Comparison of ENCODE assay signal across 22 cellular contexts in the genomic region with DNA sequence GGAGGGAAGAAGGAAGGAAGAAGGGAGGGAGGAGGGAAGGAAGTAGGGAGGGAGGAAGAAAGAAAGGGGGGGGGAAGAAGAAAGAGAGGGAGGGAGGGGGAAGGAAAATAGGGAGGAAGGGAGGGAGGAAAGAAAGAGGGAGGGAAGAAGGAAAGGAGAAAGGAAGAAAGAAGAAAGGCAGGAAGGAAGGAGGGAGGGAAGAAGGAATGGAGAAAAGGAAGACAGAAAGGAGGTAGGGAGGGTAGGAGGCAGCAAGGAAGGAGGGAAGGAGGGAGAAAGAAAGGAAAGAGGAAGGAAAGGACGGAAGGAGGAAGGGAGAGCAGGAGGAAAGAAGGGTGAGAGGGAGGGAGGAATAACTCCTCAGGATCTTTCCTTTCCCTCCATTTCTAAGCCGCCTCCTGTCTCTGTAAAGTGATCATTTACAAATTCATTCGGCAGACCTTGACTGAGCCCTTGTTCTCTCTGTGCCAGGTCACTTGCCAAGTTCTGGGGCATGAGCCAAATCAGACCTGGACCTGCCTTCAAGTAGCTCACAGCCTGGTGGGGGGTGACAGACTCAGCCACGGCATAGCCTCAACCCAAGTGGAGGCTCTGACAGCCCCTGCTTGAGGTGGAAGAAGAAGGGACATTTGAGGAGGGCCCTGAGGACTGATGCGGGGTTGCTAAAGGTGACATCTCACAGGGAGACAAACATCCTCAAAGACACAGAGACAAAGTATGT.
A peak's percentile ranks its signal among the peaks of the same experiment; 100 is the strongest.
DNase-seq lines count a peak whose midpoint lies in the region; ATAC-seq and TF ChIP-seq lines count a peak whose summit lies in the region.
"Had no signal": no experiment of that assay in that cellular context is flagged by ENCODE, and none has a peak within 500 bp of the region (broad histone marks: within the 10 kb centered on the region; RNA-seq: fewer than 3 reads in every experiment).

No MANE protein-coding gene starts in this region.

- H2BK15ac ChIP-seq in mesenchymal stem cell (ENCODE audit: low read depth, poor library complexity, severe bottlenecking): no peak overlapping the region

- H3K4me1 ChIP-seq in heart left ventricle (peaks cover 0 to 14% (median 0%) of the 10 kb centered on the region in 12 donors), mesenchymal stem cell (ENCODE audit: control insufficient read depth, insufficient read depth, low read depth, low read length) (no peaks in the 10 kb centered on the region)
- H3K4me1 ChIP-seq: A549 had no signal

- H3K36me3 ChIP-seq in heart left ventricle (no peaks in the 10 kb centered on the region), mesenchymal stem cell (ENCODE audit: control insufficient read depth in 1 of 2, insufficient read depth in 2 of 2, low read depth in 1 of 2, low read length in 2 of 2) (no peaks in the 10 kb centered on the region)
- H3K36me3 ChIP-seq: BLaER1 treated with 17β-estradiol and CSF1 and Interleukin-3, amounts not matched to agents 10 nM and 100 nM had no signal

- H3K9ac ChIP-seq in mesenchymal stem cell (ENCODE audit: low read length): no peak overlapping the region
- H3K9ac ChIP-seq: BLaER1 treated with 17β-estradiol and CSF1 and Interleukin-3, amounts not matched to agents 10 nM and 100 nM had no signal

- peaks cover 45% of the 10 kb centered on the region for H3K4me1 Mint-ChIP-seq in WTC11

- CTCF ChIA-PET in WTC11 (lab: Charles Lee): no interaction called here

- H3K27ac Mint-ChIP-seq in WTC11: no peak overlapping the region
- H3K27ac Mint-ChIP-seq: CD4-positive, alpha-beta T cell had no signal

- no peak for TF ChIP-seq POLR2A in heart left ventricle (IDR thresholded peaks at IDR 0.05)

- no peak overlapping the region for H3K4me3 Mint-ChIP-seq in WTC11
- H3K4me3 Mint-ChIP-seq: CD4-positive, alpha-beta T cell had no signal

- no peak overlapping the region for H3K23ac ChIP-seq in mesenchymal stem cell (ENCODE audit: low read length in 2 of 2)

- in situ Hi-C loops in G401 (cut with HindIII; ENCODE audit: low sequenced_read_pairs): no loop called here

- no peak overlapping the region for H3K18ac ChIP-seq in mesenchymal stem cell (ENCODE audit: low read depth in 1 of 2, low read length in 2 of 2)

- H2BK5ac ChIP-seq in mesenchymal stem cell (ENCODE audit: low read depth, low read length, poor library complexity, severe bottlenecking): no peak overlapping the region

- H3K79me1 ChIP-seq in mesenchymal stem cell (replicated peaks; ENCODE audit: low read length, poor library complexity, severe bottlenecking): no peaks in the 10 kb centered on the region

- ATAC-seq in WTC11 (no peak), heart left ventricle (peak; percentile 51 to 81 (median 78))
- ATAC-seq: A549, HCT116 had no signal

- no peaks in the 10 kb centered on the region for H3K27me3 ChIP-seq in heart left ventricle
- H3K27me3 ChIP-seq in mesenchymal stem cell (ENCODE audit: control insufficient read depth in 1 of 2, insufficient read depth in 1 of 2, low read length in 2 of 2): no peaks in the 10 kb centered on the region
- H3K27me3 ChIP-seq: BLaER1 treated with 17β-estradiol and CSF1 and Interleukin-3, amounts not matched to agents 10 nM and 100 nM had no signal

- no peak for TF ChIP-seq CTCF in WTC11 (IDR thresholded peaks at IDR 0.05)
- no peak for TF ChIP-seq CTCF in heart left ventricle (IDR thresholded peaks at IDR 0.05)

- H3K9me3 Mint-ChIP-seq in WTC11: peaks cover 30% of the 10 kb centered on the region

- POLR2A ChIA-PET in WTC11 (lab: Charles Lee): interaction anchor here (0.6 kb wide), 1 partner anchor 176 kb away, joined by 6 read pairs; no protein-coding TSS in a partner anchor

- H3K36me3 Mint-ChIP-seq in WTC11: peaks cover 29% of the 10 kb centered on the region

- intact Hi-C loops in heart left ventricle (cut with DNase I): no loop called here

- no peak overlapping the region for H3K4me2 ChIP-seq in mesenchymal stem cell (ENCODE audit: low read length, poor library complexity, severe bottlenecking)
- H3K4me2 ChIP-seq: A549, PC-9 had no signal

- no peak overlapping the region for H4K8ac ChIP-seq in mesenchymal stem cell (ENCODE audit: low read length)

- H3K9me3 ChIP-seq in heart left ventricle (no peaks in the 10 kb centered on the region), mesenchymal stem cell (ENCODE audit: control insufficient read depth, low read length) (peaks cover 14% of the 10 kb centered on the region)

- no peak overlapping the region for H2BK120ac ChIP-seq in mesenchymal stem cell (ENCODE audit: low read depth, low read length)

- DNase-seq in G401 (ENCODE audit: low spot score) (peak; percentile 41), WTC11 (ENCODE audit: low spot score) (no peak), heart left ventricle (peak in 3 of 5 donors; percentile 33 to 67 (median 65)), mesenchymal stem cell (no peak), SW 1271 (lab: John Stamatoyannopoulos, UW) (no peak), GDM1 (lab: John Stamatoyannopoulos, UW) (no peak), NCI-H2171 (lab: John Stamatoyannopoulos, UW) (no peak)
- DNase-seq: AML-193; CD4-positive, alpha-beta T cell; DMS53; GF-D8; Karpas-422; NCI-H1092 treated with DMSO at 0.1 percent for 48 hours; NCI-H1436; NCI-H187; NCI-H524; NCI-H748 treated with DMSO at 0.1 percent for 48 hours; PC-9; SHP77 had no signal

- H2AK5ac ChIP-seq in mesenchymal stem cell (ENCODE audit: low read length, severe bottlenecking): no peak overlapping the region

- H2BK12ac ChIP-seq in mesenchymal stem cell (ENCODE audit: low read length in 2 of 2): peak overlapping the region in 1 of 2 experiments; percentile 15

- H3K4me3 ChIP-seq in heart left ventricle (no peak overlapping the region), mesenchymal stem cell (ENCODE audit: insufficient read depth in 1 of 2, low read depth in 1 of 2, low read length in 2 of 2) (no peak overlapping the region)
- H3K4me3 ChIP-seq: A549; BLaER1 treated with 17β-estradiol and CSF1 and Interleukin-3, amounts not matched to agents 10 nM and 100 nM; PC-9 had no signal

- no peak overlapping the region for H3K14ac ChIP-seq in mesenchymal stem cell (ENCODE audit: low read length in 2 of 2)

- H3K27ac ChIP-seq in heart left ventricle: peak overlapping the region in 1 of 12 donors; percentile 34
- H3K27ac ChIP-seq in mesenchymal stem cell (ENCODE audit: low read length, poor library complexity, severe bottlenecking): no peak overlapping the region
- H3K27ac ChIP-seq: A549, PC-9 had no signal

- H2AFZ ChIP-seq in mesenchymal stem cell (ENCODE audit: low read depth, low read length): no peak overlapping the region
- H2AFZ ChIP-seq: PC-9 had no signal

- 64 to 81% (median 70%) methylated on average over 5 of the region's 5 CpGs for WGBS in heart left ventricle, 4 donors
- WGBS in mesenchymal stem cell: 97% methylated on average over 4 of the region's 5 CpGs

- peaks cover 4% of the 10 kb centered on the region for H3K27me3 Mint-ChIP-seq in WTC11 (ENCODE audit: low read depth)
- H3K27me3 Mint-ChIP-seq: CD4-positive, alpha-beta T cell had no signal

- peak overlapping the region; percentile 89 for H4K91ac ChIP-seq in mesenchymal stem cell (ENCODE audit: low read length)

- no peak overlapping the region for H3K4ac ChIP-seq in mesenchymal stem cell (ENCODE audit: low read depth in 1 of 2, low read length in 2 of 2)

TF ChIP-seq in WTC11, 78 proteins besides CTCF, POLR2A, EP300 and RAD21:
- TF ChIP-seq, protein P1, sequence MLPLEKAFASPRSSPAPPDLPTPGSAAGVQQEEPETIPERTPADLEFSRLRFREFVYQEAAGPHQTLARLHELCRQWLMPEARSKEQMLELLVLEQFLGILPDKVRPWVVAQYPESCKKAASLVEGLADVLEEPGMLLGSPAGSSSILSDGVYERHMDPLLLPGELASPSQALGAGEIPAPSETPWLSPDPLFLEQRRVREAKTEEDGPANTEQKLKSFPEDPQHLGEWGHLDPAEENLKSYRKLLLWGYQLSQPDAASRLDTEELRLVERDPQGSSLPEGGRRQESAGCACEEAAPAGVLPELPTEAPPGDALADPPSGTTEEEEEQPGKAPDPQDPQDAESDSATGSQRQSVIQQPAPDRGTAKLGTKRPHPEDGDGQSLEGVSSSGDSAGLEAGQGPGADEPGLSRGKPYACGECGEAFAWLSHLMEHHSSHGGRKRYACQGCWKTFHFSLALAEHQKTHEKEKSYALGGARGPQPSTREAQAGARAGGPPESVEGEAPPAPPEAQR (CRISPR knock-in tag; IDR thresholded peaks at IDR 0.05): no peak
- TF ChIP-seq, protein P2, sequence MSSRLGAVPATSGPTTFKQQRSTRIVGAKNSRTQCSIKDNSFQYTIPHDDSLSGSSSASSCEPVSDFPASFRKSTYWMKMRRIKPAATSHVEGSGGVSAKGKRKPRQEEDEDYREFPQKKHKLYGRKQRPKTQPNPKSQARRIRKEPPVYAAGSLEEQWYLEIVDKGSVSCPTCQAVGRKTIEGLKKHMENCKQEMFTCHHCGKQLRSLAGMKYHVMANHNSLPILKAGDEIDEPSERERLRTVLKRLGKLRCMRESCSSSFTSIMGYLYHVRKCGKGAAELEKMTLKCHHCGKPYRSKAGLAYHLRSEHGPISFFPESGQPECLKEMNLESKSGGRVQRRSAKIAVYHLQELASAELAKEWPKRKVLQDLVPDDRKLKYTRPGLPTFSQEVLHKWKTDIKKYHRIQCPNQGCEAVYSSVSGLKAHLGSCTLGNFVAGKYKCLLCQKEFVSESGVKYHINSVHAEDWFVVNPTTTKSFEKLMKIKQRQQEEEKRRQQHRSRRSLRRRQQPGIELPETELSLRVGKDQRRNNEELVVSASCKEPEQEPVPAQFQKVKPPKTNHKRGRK (CRISPR knock-in tag; IDR thresholded peaks at IDR 0.05; ENCODE audit: borderline replicate concordance): peak; percentile 77; the same call in 1 of the 2 replicates

Comparison
In these comparisons a context has a peak if more than half of its experiments do, and no peak if none do; other contexts are left out.
1. DNase-seq: peak in G401 (single experiment) and heart left ventricle (3 of 5); none in WTC11 (single experiment), mesenchymal stem cell (single experiment), SW 1271 (0 of 2), GDM1 (single experiment) and NCI-H2171 (single experiment).